Comparison of ENCODE assay signal across 16 cellular contexts in genomic region chr13:71861769-71862168, GRCh38. TPM values are rescaled to one million over a fixed set of nuclear protein-coding genes. Genes with fewer than 3 reads are reported as not detected.
DNase-seq lines count a peak whose midpoint lies in the region; ATAC-seq and TF ChIP-seq lines count a peak whose summit lies in the region.
"Had no signal": no experiment of that assay in that cellular context is flagged by ENCODE, and none has a peak within 500 bp of the region (broad histone marks: within the 10 kb centered on the region; RNA-seq: fewer than 3 reads in every experiment).

No MANE protein-coding gene starts in this region.

- H3K79me1 ChIP-seq in neuronal stem cell (ENCODE audit: low read depth, low read length): peaks cover 10% of the 10 kb centered on the region

- H3K36me3 Mint-ChIP-seq in brain: no peaks in the 10 kb centered on the region
- H3K36me3 Mint-ChIP-seq in nephron (ENCODE audit: low read depth): peaks cover 11% of the 10 kb centered on the region
- H3K36me3 Mint-ChIP-seq: CD14-positive monocyte had no signal

- 73% methylated on average over 1 of the region's 1 CpG for WGBS in esophagus muscularis mucosa
- no CpG with 5 or more reads among the region's 1 CpG for WGBS in neuronal stem cell (ENCODE audit: extremely low coverage in 2 of 2, insufficient read length in 2 of 2, insufficient replicate concordance in 1 of 2), 2 donors

- no peak overlapping the region for H2AFZ ChIP-seq in neuronal stem cell (ENCODE audit: low read length)

- H3K9ac ChIP-seq in neuronal stem cell (ENCODE audit: low read depth, low read length, poor library complexity): no peak overlapping the region

- no peak overlapping the region for H2BK120ac ChIP-seq in neuronal stem cell (ENCODE audit: low read depth, low read length)

- H3K4me1 Mint-ChIP-seq in brain (peaks cover 48% of the 10 kb centered on the region), nephron (peaks cover 13% of the 10 kb centered on the region)

- peak overlapping the region; percentile 98 to 99 (median 98) for H3K4me3 Mint-ChIP-seq in brain
- peak overlapping the region; percentile 99 to 100 (median 100) for H3K4me3 Mint-ChIP-seq in nephron
- H3K4me3 Mint-ChIP-seq: CD14-positive monocyte, H9 had no signal

- H3K27me3 ChIP-seq in esophagus muscularis mucosa (peaks cover 0 to 31% (median 8%) of the 10 kb centered on the region in 4 donors), neuronal stem cell (ENCODE audit: control insufficient read depth in 3 of 3, insufficient read depth in 3 of 3, low read depth in 1 of 3, low read length in 3 of 3) (no peaks in the 10 kb centered on the region)
- H3K27me3 ChIP-seq: SJCRH30 had no signal

- H3K36me3 ChIP-seq in esophagus muscularis mucosa (no peaks in the 10 kb centered on the region), neuronal stem cell (replicated peaks in 1 of 2; ENCODE audit: control insufficient read depth in 2 of 2, insufficient read depth in 2 of 2, low read length in 2 of 2) (no peaks in the 10 kb centered on the region)
- H3K36me3 ChIP-seq: SJCRH30 had no signal

- H3K4me3 ChIP-seq in esophagus muscularis mucosa: no peak overlapping the region
- no peak overlapping the region for H3K4me3 ChIP-seq in neuronal stem cell (ENCODE audit: low read length in 2 of 2)
- H3K4me3 ChIP-seq: A549, SJCRH30 had no signal

- H2BK15ac ChIP-seq in neuronal stem cell (ENCODE audit: low read length): no peak overlapping the region

- peaks cover 0 to 27% (median 23%) of the 10 kb centered on the region in 4 donors for H3K4me1 ChIP-seq in esophagus muscularis mucosa
- H3K4me1 ChIP-seq in neuronal stem cell (ENCODE audit: control insufficient read depth in 2 of 2, insufficient read depth in 1 of 2, low read depth in 1 of 2, low read length in 2 of 2): peaks cover 0 to 4% of the 10 kb centered on the region in 2 donors

- DNase-seq in NCI-H2171 treated with DMSO at 0.1 percent for 48 hours (lab: John Stamatoyannopoulos, UW) (peak; percentile 57), NCI-H2171 (lab: John Stamatoyannopoulos, UW) (no peak), esophagus muscularis mucosa (ENCODE audit: extremely low spot score) (no peak), neuronal stem cell (ENCODE audit: low spot score) (no peak)
- DNase-seq: COR-L47, DMS153, H9, IMR-90, Kasumi-1, SJCRH30 had no signal

- H4K8ac ChIP-seq in neuronal stem cell (ENCODE audit: low read depth, low read length): no peak overlapping the region

- H3K27ac Mint-ChIP-seq in brain: peak overlapping the region in 4 of 5 experiments; percentile 37 to 97 (median 70)
- peak overlapping the region; percentile 60 to 84 (median 74) for H3K27ac Mint-ChIP-seq in nephron
- H3K27ac Mint-ChIP-seq: H9 had no signal

- H3K27ac ChIP-seq in esophagus muscularis mucosa (replicated peaks in 1 of 4) (no peak overlapping the region), neuronal stem cell (replicated peaks; ENCODE audit: low read length) (no peak overlapping the region)
- H3K27ac ChIP-seq: A549, RWPE1 had no signal

- intact Hi-C loops in esophagus muscularis mucosa (cut with DNase I): no loop called here

- no peak overlapping the region for H2AK5ac ChIP-seq in neuronal stem cell (ENCODE audit: low read depth, low read length)

- TF ChIP-seq POLR2A in esophagus muscularis mucosa (IDR thresholded peaks at IDR 0.05; ENCODE audit: low read depth): no peak

- no peak for TF ChIP-seq EP300 in esophagus muscularis mucosa (IDR thresholded peaks at IDR 0.05)

- H3K23ac ChIP-seq in neuronal stem cell (ENCODE audit: low read depth, low read length, poor library complexity): no peak overlapping the region

- H3K9me3 ChIP-seq in esophagus muscularis mucosa (no peaks in the 10 kb centered on the region), neuronal stem cell (replicated peaks in 1 of 2; ENCODE audit: control insufficient read depth in 2 of 2, insufficient read depth in 1 of 2, low read depth in 1 of 2, low read length in 2 of 2) (no peaks in the 10 kb centered on the region)
- H3K9me3 ChIP-seq: A549, SJCRH30 had no signal

- no peak overlapping the region for H3K14ac ChIP-seq in neuronal stem cell (ENCODE audit: low read length)

- ATAC-seq in HG03159 (IDR thresholded peaks at IDR 0.05; ENCODE audit: unreplicated experiment): no peak
- ATAC-seq: A549 had no signal

- no peak for TF ChIP-seq CTCF in brain (conservative IDR thresholded peaks at IDR 0.05)
- no peak for TF ChIP-seq CTCF in nephron (IDR thresholded peaks at IDR 0.05; ENCODE audit: unreplicated experiment in 3 of 3)
- TF ChIP-seq CTCF in esophagus muscularis mucosa (IDR thresholded peaks at IDR 0.05): no peak

- H3K4ac ChIP-seq in neuronal stem cell (ENCODE audit: low read length): no peak overlapping the region

- no peak overlapping the region for H3K18ac ChIP-seq in neuronal stem cell (ENCODE audit: low read length)

- H3K9me3 Mint-ChIP-seq in brain (peaks cover 0 to 5% (median 0%) of the 10 kb centered on the region in 5 experiments), nephron (no peaks in the 10 kb centered on the region)
- H3K9me3 Mint-ChIP-seq: H9 had no signal

- H2BK5ac ChIP-seq in neuronal stem cell (ENCODE audit: low read length): no peak overlapping the region

- no peak overlapping the region for H2BK12ac ChIP-seq in neuronal stem cell (ENCODE audit: low read length)

- H3K27me3 Mint-ChIP-seq in brain (peaks cover 20% of the 10 kb centered on the region), nephron (ENCODE audit: low read depth) (peaks cover 13% of the 10 kb centered on the region)

- H4K91ac ChIP-seq in neuronal stem cell (ENCODE audit: low read depth, low read length, poor library complexity): no peak overlapping the region

- no peak overlapping the region for H3K4me2 ChIP-seq in neuronal stem cell (ENCODE audit: insufficient read depth, low read length, poor library complexity, severe bottlenecking)
- H3K4me2 ChIP-seq: A549 had no signal

RNA-seq across cellular contexts. Expression of gene DACH1, which starts 5.2 kb away (rescaled TPM):
- polyA plus RNA-seq in brain (ENCODE audit: insufficient read depth, low read depth, low replicate concordance): 7.6 TPM
- total RNA-seq in esophagus muscularis mucosa: 1 to 10 TPM; 1.2 to 2.0 (median 1.5) TPM
- 17.9 TPM for polyA plus RNA-seq in neuronal stem cell (2013, experiment 1 of 2)
- polyA plus RNA-seq in neuronal stem cell (2013, experiment 2 of 2): 19.5 TPM
- total RNA-seq: H9, IMR-90 had no signal
- polyA plus RNA-seq: A549, IMR-90 had no signal
